ENCODE assay signal across 1 cellular context in the genomic region with DNA sequence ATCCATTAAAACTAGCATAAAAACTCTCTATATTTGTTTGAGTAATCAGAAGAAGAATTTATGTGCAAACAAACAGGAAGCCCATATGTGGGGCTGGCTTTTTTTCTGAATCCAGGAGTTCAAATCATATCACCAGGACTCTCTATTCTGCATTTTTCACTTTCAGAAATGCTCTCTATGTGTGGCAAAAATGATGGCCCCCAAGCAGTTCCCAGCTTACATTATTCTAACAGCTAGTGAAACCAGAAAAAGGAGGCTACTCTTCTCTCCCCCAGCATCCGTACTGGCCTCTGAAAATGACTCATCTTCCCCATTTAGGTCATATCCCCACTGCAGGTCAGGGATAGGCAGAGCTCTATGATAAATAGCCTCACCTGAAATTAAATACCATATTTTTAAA.
A peak's percentile ranks its signal among the peaks of the same experiment; 100 is the strongest.
TF ChIP-seq lines count a peak whose summit lies in the region.

No MANE protein-coding gene starts in this region.

TF ChIP-seq in GM12878, 131 proteins besides CTCF, POLR2A, EP300 and RAD21 (continued from another document and continues in another):
- TF ChIP-seq PBX3 (IDR thresholded peaks at IDR 0.05; ENCODE audit: insufficient replicate concordance, low read depth, low read length): no peak
- TF ChIP-seq HSF1 (IDR thresholded peaks at IDR 0.05; ENCODE audit: low read depth, low read length): no peak
- peak; percentile 30 for TF ChIP-seq CUX1 (IDR thresholded peaks at IDR 0.05; ENCODE audit: insufficient replicate concordance, low read depth, low read length)
- no peak for TF ChIP-seq E4F1 (IDR thresholded peaks at IDR 0.05; ENCODE audit: borderline replicate concordance, partially characterized antibody)
- TF ChIP-seq MYB (IDR thresholded peaks at IDR 0.05; ENCODE audit: borderline replicate concordance, low read depth, low read length): no peak
- no peak for TF ChIP-seq HDAC6 (IDR thresholded peaks at IDR 0.05; ENCODE audit: unreplicated experiment)
- no peak for TF ChIP-seq HDGF (IDR thresholded peaks at IDR 0.05)
- TF ChIP-seq TARDBP (IDR thresholded peaks at IDR 0.05; ENCODE audit: borderline replicate concordance): no peak
- no peak for TF ChIP-seq ZNF622 (IDR thresholded peaks at IDR 0.05)
- TF ChIP-seq TCF3 (IDR thresholded peaks at IDR 0.05; ENCODE audit: borderline replicate concordance, insufficient read depth, low read depth, low read length): 0 out of 2 replicates have a peak, but pooled peaks have one; percentile 17
- peak; percentile 79 to 96 for TF ChIP-seq SRF (IDR thresholded peaks at IDR 0.05; ENCODE audit: low read depth in 2 of 2, low read length in 2 of 2)
- no peak for TF ChIP-seq FOS (IDR thresholded peaks at IDR 0.05; ENCODE audit: borderline replicate concordance, extremely low read depth, insufficient read length)
- no peak for TF ChIP-seq CEBPZ (IDR thresholded peaks at IDR 0.05; ENCODE audit: low read depth, low read length)
- no peak for TF ChIP-seq BACH1 (IDR thresholded peaks at IDR 0.05; ENCODE audit: borderline replicate concordance)
- no peak for TF ChIP-seq SMARCA5 (IDR thresholded peaks at IDR 0.05)
- TF ChIP-seq STAT1 (conservative IDR thresholded peaks at IDR 0.05): no peak
- TF ChIP-seq IKZF2 (IDR thresholded peaks at IDR 0.05): peak; percentile 85 to 92
- TF ChIP-seq MEF2A (IDR thresholded peaks at IDR 0.05; ENCODE audit: insufficient read depth, low read depth, low read length): peak; percentile 92
- TF ChIP-seq MYC (IDR thresholded peaks at IDR 0.05; ENCODE audit: insufficient read depth, insufficient read length, insufficient replicate concordance, low read length, severe bottlenecking): no peak
- TF ChIP-seq RFX5 (IDR thresholded peaks at IDR 0.05; ENCODE audit: low read depth, low read length): no peak
- peak; percentile 89 for TF ChIP-seq JUND (IDR thresholded peaks at IDR 0.05; ENCODE audit: low read depth, low read length)
- TF ChIP-seq POU2F2 (IDR thresholded peaks at IDR 0.05; ENCODE audit: borderline replicate concordance, low read depth, low read length): 0 out of 3 replicates have a peak, but pooled peaks have one; percentile 27
- TF ChIP-seq BCLAF1 (IDR thresholded peaks at IDR 0.05): no peak
- TF ChIP-seq YBX1 (IDR thresholded peaks at IDR 0.05): no peak
- TF ChIP-seq ZNF592 (IDR thresholded peaks at IDR 0.05): no peak
- 0 out of 2 replicates have a peak, but pooled peaks have one; percentile 36 for TF ChIP-seq TCF12 (IDR thresholded peaks at IDR 0.05; ENCODE audit: low read depth, low read length)
- TF ChIP-seq SMAD1 (IDR thresholded peaks at IDR 0.05; ENCODE audit: low read depth, partially characterized antibody): no peak
- TF ChIP-seq NRF1 (conservative IDR thresholded peaks at IDR 0.05; ENCODE audit: low read depth, low read length): no peak
- no peak for TF ChIP-seq BRCA1 (IDR thresholded peaks at IDR 0.05; ENCODE audit: low read depth, low read length)
- TF ChIP-seq PML (IDR thresholded peaks at IDR 0.05; ENCODE audit: low read length): peak; percentile 76
- TF ChIP-seq WRNIP1 (IDR thresholded peaks at IDR 0.05; ENCODE audit: borderline replicate concordance, low read depth, low read length): no peak
- TF ChIP-seq CHD2 (IDR thresholded peaks at IDR 0.05; ENCODE audit: borderline replicate concordance, low read depth, low read length): no peak
- no peak for TF ChIP-seq NR2C1 (IDR thresholded peaks at IDR 0.05)
